13 cellular contexts compared by ENCODE assay signal in the genomic region with DNA sequence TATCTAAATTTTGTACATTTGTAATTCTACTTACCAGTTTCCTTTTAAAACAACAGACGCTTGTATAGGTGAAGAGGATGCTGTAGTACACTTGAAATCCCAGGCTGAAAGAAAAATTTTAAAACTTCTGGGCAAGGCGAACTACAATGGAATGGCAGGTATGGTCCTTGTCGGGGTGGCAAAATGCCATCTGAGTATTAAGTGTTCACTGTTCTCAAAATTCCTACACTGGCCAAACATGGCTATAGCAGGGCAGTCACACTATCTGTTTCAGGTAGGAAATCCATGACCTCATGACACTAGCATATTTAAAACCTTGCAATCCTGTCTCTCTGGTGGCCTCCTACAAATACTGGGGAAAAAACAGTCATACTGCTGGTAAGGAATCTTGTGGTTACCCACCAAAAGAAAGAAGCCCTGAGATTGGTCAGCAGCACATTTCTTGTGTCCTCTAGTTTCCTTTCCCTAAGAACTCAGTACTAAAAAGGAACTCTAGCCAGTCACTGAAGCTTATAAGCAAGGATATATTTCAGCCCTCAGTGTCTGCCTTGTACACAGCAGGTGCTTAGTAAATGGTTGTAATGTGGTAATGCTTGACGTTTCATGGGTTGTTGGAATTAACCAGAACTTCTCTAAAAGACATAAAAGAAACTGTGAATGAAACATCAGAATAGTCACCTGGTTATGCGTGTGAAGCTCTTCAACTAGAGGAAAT. TPM values are rescaled to one million over a fixed set of nuclear protein-coding genes. Genes with fewer than 3 reads are reported as not detected.
A peak's percentile ranks its signal among the peaks of the same experiment; 100 is the strongest.
DNase-seq lines count a peak whose midpoint lies in the region; ATAC-seq and TF ChIP-seq lines count a peak whose summit lies in the region.
"Had no signal": no experiment of that assay in that cellular context is flagged by ENCODE, and none has a peak within 500 bp of the region (broad histone marks: within the 10 kb centered on the region; RNA-seq: fewer than 3 reads in every experiment).

No MANE protein-coding gene starts in this region.

- peaks cover 51% of the 10 kb centered on the region for H3K4me1 ChIP-seq in OCI-LY3 (ENCODE audit: low read length)
- H3K4me1 ChIP-seq in fibroblast of lung (ENCODE audit: control insufficient read depth, extremely low read depth, insufficient read depth, low read length), result peaks cover 3% of the 10 kb centered on the region
- H3K4me1 ChIP-seq in skeletal muscle satellite cell (ENCODE audit: control insufficient read depth, insufficient read depth, low read length), result peaks cover 38% of the 10 kb centered on the region

- H3K4me3 ChIP-seq in GM08714 (ENCODE audit: low read length) (peak overlapping the region; percentile 23; the same call in 1 of the 2 replicates), OCI-LY3 (ENCODE audit: low read length) (no peak overlapping the region), fibroblast of lung (replicated peaks in 1 of 4; ENCODE audit: control extremely low read depth in 1 of 4, insufficient read depth in 1 of 4, low read depth in 3 of 4, low read length in 4 of 4) (no peak overlapping the region), skeletal muscle satellite cell (ENCODE audit: low read length) (no peak overlapping the region)

- H3K9ac ChIP-seq in OCI-LY3 (ENCODE audit: low read length) (no peak overlapping the region), fibroblast of lung (ENCODE audit: insufficient read depth, low read length) (no peak overlapping the region), skeletal muscle satellite cell (ENCODE audit: low read depth, low read length) (peak overlapping the region; percentile 12)

- peak overlapping the region; percentile 15; the same call in 1 of the 2 replicates for H3K4me2 ChIP-seq in OCI-LY3 (ENCODE audit: low read length)
- H3K4me2 ChIP-seq in fibroblast of lung (ENCODE audit: extremely low read depth, insufficient read depth, low read length), result no peak overlapping the region
- H3K4me2 ChIP-seq in skeletal muscle satellite cell (ENCODE audit: low read length), result no peak overlapping the region

- POLR2A ChIA-PET in HEK293T (lab: Yijun Ruan, JAX), result no interaction called here

- TF ChIP-seq CTCF in OCI-LY3 (IDR thresholded peaks at IDR 0.05; ENCODE audit: low read depth, low read length) (no peak), fibroblast of lung (conservative IDR thresholded peaks at IDR 0.05 in 1 of 2, IDR thresholded peaks at IDR 0.05 in 1 of 2; ENCODE audit: low read depth in 1 of 2, low read length in 2 of 2) (no peak), GM13977 (IDR thresholded peaks at IDR 0.05; ENCODE audit: extremely low read depth, insufficient read depth, missing control alignments) (no peak)

- H3K27ac ChIP-seq in OCI-LY3 (ENCODE audit: low read length) (no peak overlapping the region), fibroblast of lung (ENCODE audit: insufficient read depth, low read length) (no peak overlapping the region)

- DNase-seq in fibroblast of lung (ENCODE audit: low read depth in 2 of 2), result peak; percentile 44 to 88
- DNase-seq in HEK293T (ENCODE audit: extremely low spot score), result no peak
- no peak for DNase-seq in dermis blood vessel endothelial cell
- no peak for DNase-seq in GM13977 (ENCODE audit: low spot score)
- DNase-seq: COR-L47, cortex of kidney, left ventricle myocardium superior, SHP77 treated with DMSO at 0.1 percent for 48 hours had no signal

- H2AFZ ChIP-seq in OCI-LY3 (ENCODE audit: low read depth, low read length) (no peak overlapping the region), fibroblast of lung (ENCODE audit: low read length) (no peak overlapping the region)

- H4K20me1 ChIP-seq in OCI-LY3 (ENCODE audit: insufficient read depth, low read length) (no peaks in the 10 kb centered on the region), fibroblast of lung (ENCODE audit: control insufficient read depth, extremely low read depth, insufficient read depth, low read length) (no peaks in the 10 kb centered on the region)

- H3K9me3 ChIP-seq in OCI-LY3 (ENCODE audit: insufficient read depth, low read length), result no peaks in the 10 kb centered on the region
- no peaks in the 10 kb centered on the region for H3K9me3 ChIP-seq in fibroblast of lung (ENCODE audit: control insufficient read depth, insufficient read depth, low read depth, low read length)
- no peaks in the 10 kb centered on the region for H3K9me3 ChIP-seq in skeletal muscle satellite cell (replicated peaks; ENCODE audit: low read length)

- in situ Hi-C loops in GM13977 (cut with MboI; ENCODE audit: low pct_unique_long_range_greater_than_20kb, low sequenced_read_pairs, unreplicated experiment), result loop anchor here (10.0 kb wide), 1 partner anchor 133 kb away; no protein-coding TSS in a partner anchor

- H3K79me2 ChIP-seq in OCI-LY3 (ENCODE audit: low read length), result no peaks in the 10 kb centered on the region; the same call in 1 of the 2 replicates
- no peaks in the 10 kb centered on the region for H3K79me2 ChIP-seq in fibroblast of lung (ENCODE audit: control insufficient read depth, insufficient read depth, low read length)

- H3K36me3 ChIP-seq in OCI-LY3 (replicated peaks; ENCODE audit: low read depth, low read length), result no peaks in the 10 kb centered on the region
- no peaks in the 10 kb centered on the region for H3K36me3 ChIP-seq in fibroblast of lung (ENCODE audit: control insufficient read depth, insufficient read depth, low read length)
- H3K36me3 ChIP-seq in skeletal muscle satellite cell (ENCODE audit: insufficient read depth, low read length), result no peaks in the 10 kb centered on the region

- CTCF ChIA-PET in HEK293T (lab: Yijun Ruan, JAX), result no interaction called here

- H3K27me3 ChIP-seq in OCI-LY3 (ENCODE audit: low read depth, low read length) (peaks cover 48% of the 10 kb centered on the region), fibroblast of lung (ENCODE audit: control insufficient read depth, insufficient read depth, low read length) (no peaks in the 10 kb centered on the region), skeletal muscle satellite cell (ENCODE audit: control insufficient read depth, insufficient read depth, low read length) (no peaks in the 10 kb centered on the region)

- no peak for ATAC-seq in HG02588 (IDR thresholded peaks at IDR 0.05; ENCODE audit: unreplicated experiment)
- ATAC-seq: activated naive CD4-positive, alpha-beta T cell treated with anti-CD3 and anti-CD28 coated beads, Interleukin-2, amount 50 U/mL, for 72 hours; left ventricle myocardium superior had no signal

TF ChIP-seq in HEK293T, 16 proteins besides CTCF, POLR2A, EP300 and RAD21:
- TF ChIP-seq ELF4 (IDR thresholded peaks at IDR 0.05) (no peak), SP1 (IDR thresholded peaks at IDR 0.05) (no peak), CTBP1 (IDR thresholded peaks at IDR 0.05; ENCODE audit: borderline replicate concordance) (no peak), HDGF (IDR thresholded peaks at IDR 0.05; ENCODE audit: borderline replicate concordance) (no peak), FOXA1 (IDR thresholded peaks at IDR 0.05) (no peak), L3MBTL2 (conservative IDR thresholded peaks at IDR 0.05) (no peak), FOXM1 (IDR thresholded peaks at IDR 0.05; ENCODE audit: borderline replicate concordance) (no peak), FOXK2 (IDR thresholded peaks at IDR 0.05) (no peak), BHLHE40 (IDR thresholded peaks at IDR 0.05; ENCODE audit: borderline replicate concordance) (no peak), ARNT (IDR thresholded peaks at IDR 0.05) (no peak), NFRKB (IDR thresholded peaks at IDR 0.05) (no peak), ZNF384 (IDR thresholded peaks at IDR 0.05) (no peak), LEF1 (IDR thresholded peaks at IDR 0.05; ENCODE audit: borderline replicate concordance) (no peak), TARDBP (IDR thresholded peaks at IDR 0.05) (no peak)
- TF ChIP-seq, protein P1, sequence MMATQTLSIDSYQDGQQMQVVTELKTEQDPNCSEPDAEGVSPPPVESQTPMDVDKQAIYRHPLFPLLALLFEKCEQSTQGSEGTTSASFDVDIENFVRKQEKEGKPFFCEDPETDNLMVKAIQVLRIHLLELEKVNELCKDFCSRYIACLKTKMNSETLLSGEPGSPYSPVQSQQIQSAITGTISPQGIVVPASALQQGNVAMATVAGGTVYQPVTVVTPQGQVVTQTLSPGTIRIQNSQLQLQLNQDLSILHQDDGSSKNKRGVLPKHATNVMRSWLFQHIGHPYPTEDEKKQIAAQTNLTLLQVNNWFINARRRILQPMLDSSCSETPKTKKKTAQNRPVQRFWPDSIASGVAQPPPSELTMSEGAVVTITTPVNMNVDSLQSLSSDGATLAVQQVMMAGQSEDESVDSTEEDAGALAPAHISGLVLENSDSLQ (IDR thresholded peaks at IDR 0.05), result no peak
TF ChIP-seq in HEK293T: peak in this region for 0.

RNA-seq across cellular contexts. Expression of a gene that starts 5.2 kb away (rescaled TPM):
- total RNA-seq in fibroblast of lung, result 8.5 and 10.1 TPM in 2 replicates
- polyA plus RNA-seq in fibroblast of lung, result 7.2 and 8.2 TPM in 2 replicates
- 3.0 and 3.3 TPM in 2 replicates for polyA plus RNA-seq in fibroblast of lung (2012)
- polyA minus RNA-seq in fibroblast of lung (ENCODE audit: low replicate concordance), result 6.0 and 10.0 TPM in 2 replicates
- total RNA-seq in skeletal muscle satellite cell (2012; rRNA removed), result 17.9 and 18.0 TPM in 2 replicates
- total RNA-seq in dermis blood vessel endothelial cell, result 21.0 and 25.4 TPM in 2 replicates

Comparison
In these comparisons a context has a peak if more than half of its experiments do, and no peak if none do; other contexts are left out.
1. DNase-seq: peak in fibroblast of lung (2 of 2); none in HEK293T (single experiment), dermis blood vessel endothelial cell (single experiment) and GM13977 (single experiment).